Comparison of ENCODE assay signal across 1 cellular context in the genomic region with DNA sequence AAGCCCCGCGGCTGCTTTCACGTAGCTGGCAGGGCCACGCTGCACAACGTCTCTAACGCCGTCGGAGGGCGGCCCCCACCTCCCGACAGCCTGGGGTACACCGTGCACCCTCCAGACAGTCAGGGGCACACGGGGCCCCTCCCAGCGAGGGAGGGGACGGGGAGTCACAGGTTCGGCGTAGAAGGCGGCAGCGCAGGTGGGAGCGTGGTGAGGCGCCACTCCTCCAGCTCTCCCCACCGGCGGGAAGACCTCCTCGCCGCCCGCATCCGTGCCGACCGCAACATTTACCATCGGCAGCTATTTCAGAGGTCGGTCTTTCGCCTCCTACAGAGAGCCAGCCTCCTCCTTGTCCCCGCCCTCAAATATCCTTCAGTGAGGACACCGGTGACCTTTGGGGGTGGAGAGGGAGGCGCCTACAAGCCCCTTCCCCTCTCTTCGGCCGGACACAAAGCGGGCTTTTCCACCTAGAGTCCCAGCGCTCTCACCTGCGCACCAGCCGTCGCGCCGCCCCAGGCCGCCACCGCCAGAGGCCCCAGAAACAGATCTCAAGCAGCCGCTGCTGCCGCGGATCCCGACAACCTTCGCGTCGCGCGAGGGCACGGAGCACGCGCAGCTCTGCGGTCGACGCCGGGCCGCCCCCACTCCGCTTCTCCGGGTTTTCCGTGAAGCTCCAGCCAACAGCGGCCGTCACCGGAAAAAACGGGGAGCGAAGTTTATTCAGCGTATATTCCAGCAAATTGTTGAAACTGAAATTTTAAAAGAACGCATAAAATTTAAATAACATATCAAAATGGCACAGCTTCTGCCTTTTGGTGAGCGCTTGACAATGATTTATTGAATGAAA.
TF ChIP-seq lines count a peak whose summit lies in the region.

A gene (minus strand): TSS at position 600 of the 844 bp plus-strand sequence. CDS start 20,708 bp downstream, outside the sequence.

TF ChIP-seq in HepG2, 621 proteins besides CTCF, POLR2A, EP300 and RAD21 (continued from another document and continues in another):
- TF ChIP-seq, protein P1, sequence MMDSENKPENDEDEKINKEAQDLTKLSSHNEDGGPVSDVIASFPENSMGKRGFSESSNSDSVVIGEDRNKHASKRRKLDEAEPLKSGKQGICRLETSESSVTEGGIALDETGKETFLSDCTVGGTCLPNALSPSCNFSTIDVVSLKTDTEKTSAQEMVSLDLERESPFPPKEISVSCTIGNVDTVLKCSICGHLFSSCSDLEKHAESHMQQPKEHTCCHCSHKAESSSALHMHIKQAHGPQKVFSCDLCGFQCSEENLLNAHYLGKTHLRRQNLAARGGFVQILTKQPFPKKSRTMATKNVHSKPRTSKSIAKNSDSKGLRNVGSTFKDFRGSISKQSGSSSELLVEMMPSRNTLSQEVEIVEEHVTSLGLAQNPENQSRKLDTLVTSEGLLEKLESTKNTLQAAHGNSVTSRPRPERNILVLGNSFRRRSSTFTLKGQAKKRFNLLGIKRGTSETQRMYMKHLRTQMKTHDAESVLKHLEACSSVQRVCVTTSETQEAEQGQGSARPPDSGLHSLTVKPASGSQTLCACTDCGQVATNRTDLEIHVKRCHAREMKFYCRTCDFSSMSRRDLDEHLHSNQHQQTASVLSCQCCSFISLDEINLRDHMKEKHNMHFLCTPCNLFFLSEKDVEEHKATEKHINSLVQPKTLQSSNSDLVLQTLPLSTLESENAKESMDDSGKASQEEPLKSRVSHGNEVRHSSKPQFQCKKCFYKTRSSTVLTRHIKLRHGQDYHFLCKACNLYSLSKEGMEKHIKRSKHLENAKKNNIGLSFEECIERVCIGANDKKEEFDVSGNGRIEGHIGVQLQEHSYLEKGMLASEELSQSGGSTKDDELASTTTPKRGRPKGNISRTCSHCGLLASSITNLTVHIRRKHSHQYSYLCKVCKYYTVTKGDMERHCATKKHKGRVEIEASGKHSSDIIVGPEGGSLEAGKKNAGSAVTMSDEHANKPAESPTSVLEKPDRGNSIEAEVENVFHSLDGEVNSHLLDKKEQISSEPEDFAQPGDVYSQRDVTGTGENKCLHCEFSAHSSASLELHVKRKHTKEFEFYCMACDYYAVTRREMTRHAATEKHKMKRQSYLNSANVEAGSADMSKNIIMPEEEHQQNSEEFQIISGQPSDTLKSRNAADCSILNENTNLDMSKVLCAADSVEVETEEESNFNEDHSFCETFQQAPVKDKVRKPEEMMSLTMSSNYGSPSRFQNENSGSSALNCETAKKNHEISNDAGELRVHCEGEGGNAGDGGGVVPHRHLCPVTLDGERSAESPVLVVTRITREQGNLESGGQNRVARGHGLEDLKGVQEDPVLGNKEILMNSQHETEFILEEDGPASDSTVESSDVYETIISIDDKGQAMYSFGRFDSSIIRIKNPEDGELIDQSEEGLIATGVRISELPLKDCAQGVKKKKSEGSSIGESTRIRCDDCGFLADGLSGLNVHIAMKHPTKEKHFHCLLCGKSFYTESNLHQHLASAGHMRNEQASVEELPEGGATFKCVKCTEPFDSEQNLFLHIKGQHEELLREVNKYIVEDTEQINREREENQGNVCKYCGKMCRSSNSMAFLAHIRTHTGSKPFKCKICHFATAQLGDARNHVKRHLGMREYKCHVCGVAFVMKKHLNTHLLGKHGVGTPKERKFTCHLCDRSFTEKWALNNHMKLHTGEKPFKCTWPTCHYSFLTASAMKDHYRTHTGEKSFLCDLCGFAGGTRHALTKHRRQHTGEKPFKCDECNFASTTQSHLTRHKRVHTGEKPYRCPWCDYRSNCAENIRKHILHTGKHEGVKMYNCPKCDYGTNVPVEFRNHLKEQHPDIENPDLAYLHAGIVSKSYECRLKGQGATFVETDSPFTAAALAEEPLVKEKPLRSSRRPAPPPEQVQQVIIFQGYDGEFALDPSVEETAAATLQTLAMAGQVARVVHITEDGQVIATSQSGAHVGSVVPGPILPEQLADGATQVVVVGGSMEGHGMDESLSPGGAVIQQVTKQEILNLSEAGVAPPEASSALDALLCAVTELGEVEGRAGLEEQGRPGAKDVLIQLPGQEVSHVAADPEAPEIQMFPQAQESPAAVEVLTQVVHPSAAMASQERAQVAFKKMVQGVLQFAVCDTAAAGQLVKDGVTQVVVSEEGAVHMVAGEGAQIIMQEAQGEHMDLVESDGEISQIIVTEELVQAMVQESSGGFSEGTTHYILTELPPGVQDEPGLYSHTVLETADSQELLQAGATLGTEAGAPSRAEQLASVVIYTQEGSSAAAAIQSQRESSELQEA (CRISPR knock-in tag; IDR thresholded peaks at IDR 0.05; ENCODE audit: not compliant biosample characterization) = peak; percentile 18
- TF ChIP-seq, protein P2, sequence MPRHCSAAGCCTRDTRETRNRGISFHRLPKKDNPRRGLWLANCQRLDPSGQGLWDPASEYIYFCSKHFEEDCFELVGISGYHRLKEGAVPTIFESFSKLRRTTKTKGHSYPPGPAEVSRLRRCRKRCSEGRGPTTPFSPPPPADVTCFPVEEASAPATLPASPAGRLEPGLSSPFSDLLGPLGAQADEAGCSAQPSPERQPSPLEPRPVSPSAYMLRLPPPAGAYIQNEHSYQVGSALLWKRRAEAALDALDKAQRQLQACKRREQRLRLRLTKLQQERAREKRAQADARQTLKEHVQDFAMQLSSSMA (CRISPR knock-in tag; IDR thresholded peaks at IDR 0.05) = no peak; the same call in 1 of the 2 replicates
- TF ChIP-seq SP5 (CRISPR knock-in tag; IDR thresholded peaks at IDR 0.05; ENCODE audit: borderline replicate concordance, low read depth) (no peak; the same call in 1 of the 2 replicates), TCF7 (IDR thresholded peaks at IDR 0.05; ENCODE audit: low read depth) (no peak; the same call in 1 of the 2 replicates), ZNF3 (CRISPR knock-in tag; IDR thresholded peaks at IDR 0.05) (no peak; the same call in 1 of the 2 replicates), HDAC6 (IDR thresholded peaks at IDR 0.05; ENCODE audit: low read depth, low read length) (no peak), ZNF367 (CRISPR knock-in tag; IDR thresholded peaks at IDR 0.05; ENCODE audit: borderline replicate concordance) (peak; percentile 78), FOXK1 (CRISPR knock-in tag; IDR thresholded peaks at IDR 0.05; ENCODE audit: borderline replicate concordance, low read depth) (peak; percentile 62; the same call in 1 of the 2 replicates), U2AF2 (IDR thresholded peaks at IDR 0.05; ENCODE audit: low read depth, low read length) (peak; percentile 26; the same call in 1 of the 2 replicates), PLRG1 (conservative IDR thresholded peaks at IDR 0.05) (no peak), KLF11 (CRISPR knock-in tag; IDR thresholded peaks at IDR 0.05) (peak; percentile 51; the same call in 1 of the 2 replicates), SMYD3 (CRISPR knock-in tag; IDR thresholded peaks at IDR 0.05) (peak; percentile 75; the same call in 1 of the 2 replicates), YEATS4 (CRISPR knock-in tag; IDR thresholded peaks at IDR 0.05; ENCODE audit: borderline replicate concordance) (no peak; the same call in 1 of the 2 replicates), ZNF768 (CRISPR knock-in tag; IDR thresholded peaks at IDR 0.05) (peak; percentile 79), GFI1 (CRISPR knock-in tag; IDR thresholded peaks at IDR 0.05; ENCODE audit: borderline replicate concordance) (no peak)
- TF ChIP-seq, protein P3, sequence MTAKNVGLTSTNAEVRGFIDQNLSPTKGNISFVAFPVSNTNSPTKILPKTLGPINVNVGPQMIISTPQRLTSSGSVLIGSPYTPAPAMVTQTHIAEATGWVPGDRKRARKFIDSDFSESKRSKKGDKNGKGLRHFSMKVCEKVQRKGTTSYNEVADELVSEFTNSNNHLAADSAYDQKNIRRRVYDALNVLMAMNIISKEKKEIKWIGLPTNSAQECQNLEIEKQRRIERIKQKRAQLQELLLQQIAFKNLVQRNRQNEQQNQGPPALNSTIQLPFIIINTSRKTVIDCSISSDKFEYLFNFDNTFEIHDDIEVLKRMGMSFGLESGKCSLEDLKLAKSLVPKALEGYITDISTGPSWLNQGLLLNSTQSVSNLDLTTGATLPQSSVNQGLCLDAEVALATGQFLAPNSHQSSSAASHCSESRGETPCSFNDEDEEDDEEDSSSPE (CRISPR knock-in tag; IDR thresholded peaks at IDR 0.05) = peak; percentile 90
- TF ChIP-seq, protein P4, sequence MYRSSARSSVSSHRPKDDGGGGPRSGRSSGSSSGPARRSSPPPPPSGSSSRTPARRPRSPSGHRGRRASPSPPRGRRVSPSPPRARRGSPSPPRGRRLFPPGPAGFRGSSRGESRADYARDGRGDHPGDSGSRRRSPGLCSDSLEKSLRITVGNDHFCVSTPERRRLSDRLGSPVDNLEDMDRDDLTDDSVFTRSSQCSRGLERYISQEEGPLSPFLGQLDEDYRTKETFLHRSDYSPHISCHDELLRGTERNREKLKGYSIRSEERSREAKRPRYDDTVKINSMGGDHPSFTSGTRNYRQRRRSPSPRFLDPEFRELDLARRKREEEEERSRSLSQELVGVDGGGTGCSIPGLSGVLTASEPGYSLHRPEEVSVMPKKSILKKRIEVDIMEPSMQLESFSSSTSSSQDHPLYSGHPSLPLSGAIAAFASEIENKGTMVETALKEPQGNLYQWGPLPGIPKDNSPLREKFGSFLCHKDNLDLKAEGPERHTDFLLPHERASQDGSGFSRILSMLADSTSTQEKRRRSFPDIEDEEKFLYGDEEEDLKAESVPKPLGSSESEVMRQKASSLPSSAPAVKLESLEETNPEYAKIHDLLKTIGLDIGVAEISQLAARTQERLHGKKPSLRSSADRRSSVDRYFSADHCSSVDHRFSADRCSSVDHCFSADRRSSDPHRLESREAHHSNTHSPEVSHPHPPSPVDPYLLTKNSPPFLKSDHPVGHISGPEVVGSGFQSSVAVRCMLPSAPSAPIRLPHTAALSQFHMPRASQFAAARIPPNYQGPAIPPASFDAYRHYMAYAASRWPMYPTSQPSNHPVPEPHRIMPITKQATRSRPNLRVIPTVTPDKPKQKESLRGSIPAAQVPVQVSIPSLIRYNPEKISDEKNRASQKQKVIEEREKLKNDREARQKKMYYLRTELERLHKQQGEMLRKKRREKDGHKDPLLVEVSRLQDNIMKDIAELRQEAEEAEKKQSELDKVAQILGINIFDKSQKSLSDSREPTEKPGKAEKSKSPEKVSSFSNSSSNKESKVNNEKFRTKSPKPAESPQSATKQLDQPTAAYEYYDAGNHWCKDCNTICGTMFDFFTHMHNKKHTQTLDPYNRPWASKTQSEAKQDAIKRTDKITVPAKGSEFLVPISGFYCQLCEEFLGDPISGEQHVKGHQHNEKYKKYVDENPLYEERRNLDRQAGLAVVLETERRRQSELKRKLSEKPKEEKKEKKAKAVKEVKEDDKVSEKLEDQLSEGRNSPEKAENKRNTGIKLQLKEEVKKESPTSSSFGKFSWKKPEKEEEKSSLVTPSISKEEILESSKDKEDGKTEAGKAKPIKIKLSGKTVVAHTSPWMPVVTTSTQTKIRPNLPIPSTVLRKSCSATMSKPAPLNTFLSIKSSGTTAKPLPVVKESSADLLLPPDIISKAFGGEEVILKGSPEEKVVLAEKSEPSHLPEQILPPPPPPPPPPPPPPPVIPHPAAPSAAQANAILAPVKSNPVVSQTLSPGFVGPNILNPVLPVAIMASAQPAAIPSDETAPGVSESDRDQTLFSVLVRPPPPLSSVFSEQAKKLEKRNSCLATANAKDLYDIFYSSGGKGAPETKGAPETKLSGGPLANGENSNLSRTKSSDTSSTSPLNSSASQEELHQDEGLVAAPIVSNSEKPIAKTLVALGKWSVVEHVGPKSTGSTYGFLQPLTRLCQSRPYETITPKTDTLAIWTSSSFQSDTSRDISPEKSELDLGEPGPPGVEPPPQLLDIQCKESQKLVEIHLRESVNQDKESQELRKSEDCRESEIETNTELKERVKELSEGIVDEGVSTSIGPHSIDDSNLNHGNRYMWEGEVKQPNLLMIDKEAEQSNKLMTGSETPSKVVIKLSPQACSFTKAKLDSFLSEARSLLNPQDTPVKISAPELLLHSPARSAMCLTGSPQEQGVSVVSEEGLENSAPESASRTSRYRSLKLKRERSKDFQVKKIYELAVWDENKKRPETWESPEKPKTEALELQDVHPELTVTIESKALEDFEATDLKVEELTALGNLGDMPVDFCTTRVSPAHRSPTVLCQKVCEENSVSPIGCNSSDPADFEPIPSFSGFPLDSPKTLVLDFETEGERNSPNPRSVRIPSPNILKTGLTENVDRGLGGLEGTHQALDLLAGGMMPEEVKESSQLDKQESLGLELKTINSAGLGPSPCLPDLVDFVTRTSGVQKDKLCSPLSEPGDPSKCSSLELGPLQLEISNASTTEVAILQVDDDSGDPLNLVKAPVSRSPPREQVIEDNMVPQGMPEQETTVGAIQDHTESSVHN (CRISPR knock-in tag; IDR thresholded peaks at IDR 0.05) = peak; percentile 19; the same call in 1 of the 2 replicates
- TF ChIP-seq, protein P5, sequence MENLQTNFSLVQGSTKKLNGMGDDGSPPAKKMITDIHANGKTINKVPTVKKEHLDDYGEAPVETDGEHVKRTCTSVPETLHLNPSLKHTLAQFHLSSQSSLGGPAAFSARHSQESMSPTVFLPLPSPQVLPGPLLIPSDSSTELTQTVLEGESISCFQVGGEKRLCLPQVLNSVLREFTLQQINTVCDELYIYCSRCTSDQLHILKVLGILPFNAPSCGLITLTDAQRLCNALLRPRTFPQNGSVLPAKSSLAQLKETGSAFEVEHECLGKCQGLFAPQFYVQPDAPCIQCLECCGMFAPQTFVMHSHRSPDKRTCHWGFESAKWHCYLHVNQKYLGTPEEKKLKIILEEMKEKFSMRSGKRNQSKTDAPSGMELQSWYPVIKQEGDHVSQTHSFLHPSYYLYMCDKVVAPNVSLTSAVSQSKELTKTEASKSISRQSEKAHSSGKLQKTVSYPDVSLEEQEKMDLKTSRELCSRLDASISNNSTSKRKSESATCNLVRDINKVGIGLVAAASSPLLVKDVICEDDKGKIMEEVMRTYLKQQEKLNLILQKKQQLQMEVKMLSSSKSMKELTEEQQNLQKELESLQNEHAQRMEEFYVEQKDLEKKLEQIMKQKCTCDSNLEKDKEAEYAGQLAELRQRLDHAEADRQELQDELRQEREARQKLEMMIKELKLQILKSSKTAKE (CRISPR knock-in tag; IDR thresholded peaks at IDR 0.05; ENCODE audit: borderline replicate concordance) = peak; percentile 54; the same call in 1 of the 2 replicates
- TF ChIP-seq, protein P6, sequence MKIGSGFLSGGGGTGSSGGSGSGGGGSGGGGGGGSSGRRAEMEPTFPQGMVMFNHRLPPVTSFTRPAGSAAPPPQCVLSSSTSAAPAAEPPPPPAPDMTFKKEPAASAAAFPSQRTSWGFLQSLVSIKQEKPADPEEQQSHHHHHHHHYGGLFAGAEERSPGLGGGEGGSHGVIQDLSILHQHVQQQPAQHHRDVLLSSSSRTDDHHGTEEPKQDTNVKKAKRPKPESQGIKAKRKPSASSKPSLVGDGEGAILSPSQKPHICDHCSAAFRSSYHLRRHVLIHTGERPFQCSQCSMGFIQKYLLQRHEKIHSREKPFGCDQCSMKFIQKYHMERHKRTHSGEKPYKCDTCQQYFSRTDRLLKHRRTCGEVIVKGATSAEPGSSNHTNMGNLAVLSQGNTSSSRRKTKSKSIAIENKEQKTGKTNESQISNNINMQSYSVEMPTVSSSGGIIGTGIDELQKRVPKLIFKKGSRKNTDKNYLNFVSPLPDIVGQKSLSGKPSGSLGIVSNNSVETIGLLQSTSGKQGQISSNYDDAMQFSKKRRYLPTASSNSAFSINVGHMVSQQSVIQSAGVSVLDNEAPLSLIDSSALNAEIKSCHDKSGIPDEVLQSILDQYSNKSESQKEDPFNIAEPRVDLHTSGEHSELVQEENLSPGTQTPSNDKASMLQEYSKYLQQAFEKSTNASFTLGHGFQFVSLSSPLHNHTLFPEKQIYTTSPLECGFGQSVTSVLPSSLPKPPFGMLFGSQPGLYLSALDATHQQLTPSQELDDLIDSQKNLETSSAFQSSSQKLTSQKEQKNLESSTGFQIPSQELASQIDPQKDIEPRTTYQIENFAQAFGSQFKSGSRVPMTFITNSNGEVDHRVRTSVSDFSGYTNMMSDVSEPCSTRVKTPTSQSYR (CRISPR knock-in tag; IDR thresholded peaks at IDR 0.05; ENCODE audit: borderline replicate concordance) = no peak
